10 cellular contexts compared by ENCODE assay signal in the genomic region with DNA sequence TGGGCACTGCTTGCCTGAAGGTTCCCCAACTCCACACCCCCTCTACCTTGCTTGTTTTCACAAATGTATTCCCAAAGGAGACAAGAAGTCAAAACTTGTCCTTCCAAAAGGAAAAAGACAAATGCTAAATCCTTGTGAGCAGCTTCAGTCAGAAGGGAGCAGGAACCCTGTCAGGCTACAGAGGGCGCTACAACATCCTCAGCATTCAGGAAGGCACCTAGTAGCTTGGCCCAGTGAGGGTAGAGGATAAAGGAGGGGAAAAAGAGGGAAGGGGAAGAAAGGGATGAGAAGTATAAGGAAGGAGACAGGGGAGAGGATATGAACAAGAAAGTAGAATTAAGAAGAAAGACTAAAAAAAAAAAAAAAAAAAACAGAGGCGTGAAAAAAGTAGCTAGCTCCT.
A peak's percentile ranks its signal among the peaks of the same experiment; 100 is the strongest.
DNase-seq lines count a peak whose midpoint lies in the region; ATAC-seq and TF ChIP-seq lines count a peak whose summit lies in the region.
"Had no signal": no experiment of that assay in that cellular context is flagged by ENCODE, and none has a peak within 500 bp of the region (broad histone marks: within the 10 kb centered on the region; RNA-seq: fewer than 3 reads in every experiment).

No MANE protein-coding gene starts in this region.

- H3K27me3 ChIP-seq in DOHH2 (ENCODE audit: control insufficient read depth, low read length) = no peaks in the 10 kb centered on the region
- no peaks in the 10 kb centered on the region for H3K27me3 ChIP-seq in uterus
- no peaks in the 10 kb centered on the region for H3K27me3 ChIP-seq in vagina

- H3K9me3 ChIP-seq in DOHH2 (ENCODE audit: control insufficient read depth, insufficient read depth, low read length) (no peaks in the 10 kb centered on the region), uterus (no peaks in the 10 kb centered on the region), vagina (no peaks in the 10 kb centered on the region)

- DNase-seq in A172 (ENCODE audit: low spot score) (peak; percentile 5), choroid plexus epithelial cell (ENCODE audit: low read depth) (peak; percentile 13), uterus (no peak), vagina (ENCODE audit: extremely low spot score in 2 of 2) (no peak)
- no peak for DNase-seq in stimulated activated CD4-positive, alpha-beta T cell treated with anti-CD3 and anti-CD28 coated beads, Interleukin-4, amount 100 ng/mL, for 24 hours
- DNase-seq: activated CD4-positive, alpha-beta T cell treated with anti-CD3 and anti-CD28 coated beads, Interleukin-2, amount 10 ng/mL, durations not matched to agents 24 days and 14 days had no signal

- H3K79me2 ChIP-seq in DOHH2 (ENCODE audit: control insufficient read depth, low read length) = no peaks in the 10 kb centered on the region

- H3K4me1 ChIP-seq in DOHH2 (ENCODE audit: control insufficient read depth, low read length) (peaks cover 3% of the 10 kb centered on the region; the same call in 1 of the 2 replicates), uterus (no peaks in the 10 kb centered on the region), vagina (no peaks in the 10 kb centered on the region)

- H3K9me2 ChIP-seq in DOHH2 (replicated peaks; ENCODE audit: control insufficient read depth, low read length) = no peaks in the 10 kb centered on the region

- intact Hi-C loops in uterus (cut with DNase I; ENCODE audit: low total_unique reads) = no loop called here
- intact Hi-C loops in vagina (cut with DNase I) = no loop called here

- H3K4me2 ChIP-seq in DOHH2 (ENCODE audit: low read length) = no peak overlapping the region

- no peak overlapping the region for H3K4me3 ChIP-seq in DOHH2 (ENCODE audit: low read length)
- no peak overlapping the region for H3K4me3 ChIP-seq in choroid plexus epithelial cell (ENCODE audit: low read depth, low read length)
- H3K4me3 ChIP-seq in uterus = no peak overlapping the region
- no peak overlapping the region for H3K4me3 ChIP-seq in vagina
- H3K4me3 ChIP-seq: skin epidermis had no signal

- no peak for ATAC-seq in HG03280 (IDR thresholded peaks at IDR 0.05; ENCODE audit: unreplicated experiment)

- TF ChIP-seq CTCF in DOHH2 (IDR thresholded peaks at IDR 0.05; ENCODE audit: low read depth, low read length, poor library complexity, severe bottlenecking) (peak; percentile 45), LNCAP (IDR thresholded peaks at IDR 0.05) (peak; percentile 39; the same call in 1 of the 2 replicates), choroid plexus epithelial cell (conservative IDR thresholded peaks at IDR 0.05; ENCODE audit: low read depth, low read length) (peak; percentile 51), uterus (IDR thresholded peaks at IDR 0.05) (no peak), vagina (IDR thresholded peaks at IDR 0.05) (no peak)

- no peak overlapping the region for H3K27ac ChIP-seq in DOHH2 (ENCODE audit: low read depth, low read length)
- no peak overlapping the region for H3K27ac ChIP-seq in uterus
- no peak overlapping the region for H3K27ac ChIP-seq in vagina
- H3K27ac ChIP-seq: skin epidermis had no signal

- H4K20me1 ChIP-seq in DOHH2 (ENCODE audit: control insufficient read depth, insufficient read depth, low read depth, low read length) = peaks cover 2% of the 10 kb centered on the region; the same call in 1 of the 2 replicates

- no peak for TF ChIP-seq POLR2A in uterus (IDR thresholded peaks at IDR 0.05)
- no peak for TF ChIP-seq POLR2A in vagina (IDR thresholded peaks at IDR 0.05)

- no peaks in the 10 kb centered on the region for H3F3A ChIP-seq in DOHH2 (ENCODE audit: control insufficient read depth, insufficient read depth)

- no peaks in the 10 kb centered on the region for H3K36me3 ChIP-seq in DOHH2 (ENCODE audit: control insufficient read depth, low read length)
- no peaks in the 10 kb centered on the region for H3K36me3 ChIP-seq in uterus
- no peaks in the 10 kb centered on the region for H3K36me3 ChIP-seq in vagina

Comparison
In these comparisons a context has a peak if more than half of its experiments do, and no peak if none do; other contexts are left out.
1. DNase-seq: peak in A172 (single experiment) and choroid plexus epithelial cell (single experiment); none in stimulated activated CD4-positive, alpha-beta T cell treated with anti-CD3 and anti-CD28 coated beads, Interleukin-4, amount 100 ng/mL, for 24 hours (single experiment), uterus (0 of 2) and vagina (0 of 2).
2. CTCF ChIP-seq: peak in DOHH2 (single experiment), LNCAP (single experiment) and choroid plexus epithelial cell (single experiment); none in uterus (0 of 4) and vagina (0 of 3).